In genomic region chr2:101253013-101253712, GRCh38 we compare ENCODE assay signal across 8 cellular contexts. TPM values are rescaled to one million over a fixed set of nuclear protein-coding genes. Genes with fewer than 3 reads are reported as not detected.
DNase-seq lines count a peak whose midpoint lies in the region; ATAC-seq and TF ChIP-seq lines count a peak whose summit lies in the region.

No MANE protein-coding gene starts in this region.

- 0 to 1% methylated on average over 28 to 65 of the region's 65 CpGs for WGBS in endodermal cell (ENCODE audit: insufficient coverage in 1 of 2, insufficient read length in 1 of 2), 2 experiments

- peak; percentile 48 for ATAC-seq in HG02943 (IDR thresholded peaks at IDR 0.05; ENCODE audit: low read depth, unreplicated experiment)

- peak overlapping the region; percentile 95 for H3K4me3 Mint-ChIP-seq in activated CD4-positive, alpha-beta memory T cell treated with anti-CD3 and anti-CD28 coated beads for 36 hours
- H3K4me3 Mint-ChIP-seq in endodermal cell: peak overlapping the region; percentile 77

- intact Hi-C loops in activated CD4-positive, alpha-beta memory T cell treated with anti-CD3 and anti-CD28 coated beads for 36 hours (cut with micrococcal nuclease): loop anchor here (2.0 to 5.0 kb wide), 4 partner anchors 74 to 690 kb away; partner anchors contain the start of genes PDCL3 and RPL31

- H3K9me3 ChIP-seq in endodermal cell (ENCODE audit: control insufficient read depth, low read length) (no peaks in the 10 kb centered on the region), mucosa of rectum (ENCODE audit: control insufficient read depth in 2 of 2, low read length in 2 of 2) (no peaks in the 10 kb centered on the region)

- no peak for TF ChIP-seq CTCF in endodermal cell (conservative IDR thresholded peaks at IDR 0.05)

- H3K27me3 ChIP-seq in endodermal cell (ENCODE audit: control insufficient read depth, insufficient read depth, low read length, poor library complexity, severe bottlenecking) (no peaks in the 10 kb centered on the region), mucosa of rectum (ENCODE audit: control insufficient read depth in 2 of 2, insufficient read depth in 2 of 2, low read length in 2 of 2) (no peaks in the 10 kb centered on the region)

- DNase-seq in activated T-cell treated with anti-CD3 and anti-CD28 coated beads for 1 hour (ENCODE audit: low read depth) (peak; percentile 58), NCI-H460 (ENCODE audit: extremely low read depth, low read depth) (peak; percentile 30), endodermal cell (peak; percentile 82)
- DNase-seq in activated T-cell treated with anti-CD3 and anti-CD28 coated beads, Interleukin-2, amount 50 U/mL, for 1 hour: no peak
- DNase-seq in activated CD4-positive, alpha-beta memory T cell treated with anti-CD3 and anti-CD28 coated beads for 36 hours: peak; percentile 83
- peak; percentile 75 for DNase-seq in stimulated activated CD8-positive, alpha-beta memory T cell treated with anti-CD3 and anti-CD28 coated beads, Interleukin-4, amount 100 ng/mL, for 48 hours

- H3K27ac ChIP-seq in endodermal cell (ENCODE audit: low read depth, low read length): peak overlapping the region; percentile 60
- H3K27ac ChIP-seq in mucosa of rectum (ENCODE audit: low read depth in 2 of 2, low read length in 2 of 2): peak overlapping the region; percentile 92 to 95

- POLR2A ChIA-PET in activated CD4-positive, alpha-beta memory T cell treated with anti-CD3 and anti-CD28 coated beads for 36 hours (lab: Charles Lee): interaction anchor here (0.6 to 3.1 kb wide), 14 partner anchors 11 to 458 kb away, joined by 3 to 10 read pairs (median 5); partner anchors contain the start of gene RNF149

- H3K9ac ChIP-seq in endodermal cell (ENCODE audit: extremely low read depth, low read length, poor library complexity, severe bottlenecking) (peak overlapping the region; percentile 57), mucosa of rectum (ENCODE audit: low read depth in 1 of 2, low read length in 2 of 2) (peak overlapping the region; percentile 94 to 97)

- peak overlapping the region; percentile 91 for H3K27ac Mint-ChIP-seq in activated CD4-positive, alpha-beta memory T cell treated with anti-CD3 and anti-CD28 coated beads for 36 hours
- peak overlapping the region; percentile 83 for H3K27ac Mint-ChIP-seq in endodermal cell

- H3K36me3 ChIP-seq in endodermal cell (ENCODE audit: control insufficient read depth, insufficient read depth, low read length) (peaks cover 6% of the 10 kb centered on the region), mucosa of rectum (ENCODE audit: control insufficient read depth in 2 of 2, insufficient read depth in 2 of 2, low read length in 2 of 2) (peaks cover 0 to 5% of the 10 kb centered on the region in 2 donors)

- H3K4me1 Mint-ChIP-seq in activated CD4-positive, alpha-beta memory T cell treated with anti-CD3 and anti-CD28 coated beads for 36 hours (ENCODE audit: low read depth): peaks cover 43% of the 10 kb centered on the region
- peaks cover 30% of the 10 kb centered on the region for H3K4me1 Mint-ChIP-seq in endodermal cell

- H3K4me3 ChIP-seq in endodermal cell (ENCODE audit: low read length) (peak overlapping the region; percentile 85), mucosa of rectum (ENCODE audit: low read length in 2 of 2) (peak overlapping the region; percentile 94 to 97)

- CTCF ChIA-PET in activated CD4-positive, alpha-beta memory T cell treated with anti-CD3 and anti-CD28 coated beads for 36 hours (lab: Charles Lee): interaction anchor here (0.5 to 2.5 kb wide), 12 partner anchors 14 to 734 kb away, joined by 3 to 10 read pairs (median 4); partner anchors contain the start of genes CREG2 and RPL31

- peaks cover 14% of the 10 kb centered on the region for H3K36me3 Mint-ChIP-seq in activated CD4-positive, alpha-beta memory T cell treated with anti-CD3 and anti-CD28 coated beads for 36 hours
- peaks cover 20% of the 10 kb centered on the region for H3K36me3 Mint-ChIP-seq in endodermal cell (ENCODE audit: low read depth)

- H3K4me1 ChIP-seq in endodermal cell (ENCODE audit: control insufficient read depth, insufficient read depth, low read length) (peaks cover 3% of the 10 kb centered on the region), mucosa of rectum (ENCODE audit: control insufficient read depth in 2 of 2, insufficient read depth in 2 of 2, low read length in 2 of 2) (peaks cover 23 to 28% of the 10 kb centered on the region in 2 donors)

- H3K27me3 Mint-ChIP-seq in activated CD4-positive, alpha-beta memory T cell treated with anti-CD3 and anti-CD28 coated beads for 36 hours: no peaks in the 10 kb centered on the region
- H3K27me3 Mint-ChIP-seq in endodermal cell (ENCODE audit: insufficient read depth): no peaks in the 10 kb centered on the region

- H3K9me3 Mint-ChIP-seq in activated CD4-positive, alpha-beta memory T cell treated with anti-CD3 and anti-CD28 coated beads for 36 hours: no peaks in the 10 kb centered on the region
- H3K9me3 Mint-ChIP-seq in endodermal cell: peaks cover 7% of the 10 kb centered on the region

RNA-seq across cellular contexts. Expression of gene CNOT11, which starts 0.5 kb away (rescaled TPM):
- 56.6 and 64.2 TPM in 2 replicates for total RNA-seq in NCI-H460 (2014; rRNA removed; shearing (Covaris generic))
- polyA plus RNA-seq in NCI-H460 (2014; cell fraction: nucleus; rRNA removed): 65.4 and 72.0 TPM in 2 replicates
- total RNA-seq in activated CD4-positive, alpha-beta memory T cell treated with anti-CD3 and anti-CD28 coated beads for 36 hours: 10 to 100 TPM; 54.6 to 56.2 TPM
- total RNA-seq in endodermal cell: 10 to 100 TPM; 46.1 to 49.3 TPM
- polyA plus RNA-seq in endodermal cell (2013, experiment 1 of 2): 46.1 TPM
- 36.0 TPM for polyA plus RNA-seq in endodermal cell (2013, experiment 2 of 2)

RNA-seq across cellular contexts. Expression of gene RNF149, which starts 55.3 kb away (rescaled TPM):
- 45.4 and 52.0 TPM in 2 replicates for total RNA-seq in NCI-H460 (2014; rRNA removed; shearing (Covaris generic))
- 67.0 and 88.1 TPM in 2 replicates for polyA plus RNA-seq in NCI-H460 (2014; cell fraction: nucleus; rRNA removed)
- total RNA-seq in activated CD4-positive, alpha-beta memory T cell treated with anti-CD3 and anti-CD28 coated beads for 36 hours: 10 to 100 TPM; 42.1 to 46.9 TPM
- 10 to 100 TPM; 26.4 to 36.3 TPM for total RNA-seq in endodermal cell
- polyA plus RNA-seq in endodermal cell (2013, experiment 1 of 2): 30.9 TPM
- polyA plus RNA-seq in endodermal cell (2013, experiment 2 of 2): 26.1 TPM
